In genomic region chr20:20452254-20452676, GRCh38 we compare ENCODE assay signal across 8 cellular contexts.
DNase-seq lines count a peak whose midpoint lies in the region; ATAC-seq and TF ChIP-seq lines count a peak whose summit lies in the region.

No MANE protein-coding gene starts in this region.

- 26% methylated on average over 14 of the region's 19 CpGs for WGBS in right lobe of liver (ENCODE audit: insufficient coverage, low coverage, low lambda C conversion rate, missing lambda C conversion rate)

- no peak for TF ChIP-seq POLR2A in right lobe of liver (IDR thresholded peaks at IDR 0.05)

- no peaks in the 10 kb centered on the region for H3K9me3 ChIP-seq in colonic mucosa
- H3K9me3 ChIP-seq in right lobe of liver = no peaks in the 10 kb centered on the region

- peak; percentile 83 for ATAC-seq in GM21576 (IDR thresholded peaks at IDR 0.05; ENCODE audit: unreplicated experiment)
- peak; percentile 59 to 76 (median 67) for ATAC-seq in right lobe of liver

- DNase-seq in ELF-1 (ENCODE audit: low read depth, low spot score) = peak; percentile 75
- peak; percentile 91 for DNase-seq in M059J (ENCODE audit: low read depth)
- DNase-seq in activated CD4-positive, CD25-positive, alpha-beta regulatory T cell treated with anti-CD3 and anti-CD28 coated beads, Interleukin-2, amount 50 U/mL, for 72 hours = peak; percentile 54
- DNase-seq in colonic mucosa = peak; percentile 26
- peak in 1 of 3 donors; percentile 43 for DNase-seq in right lobe of liver
- peak; percentile 7 for DNase-seq in stimulated activated CD8-positive, alpha-beta memory T cell treated with anti-CD3 and anti-CD28 coated beads, Interleukin-15, amount 100 ng/mL, for 24 hours (ENCODE audit: low read depth)
- no peak for DNase-seq in HuH-7.5 (ENCODE audit: low spot score)

- H3K4me3 ChIP-seq in colonic mucosa = no peak overlapping the region
- H3K4me3 ChIP-seq in right lobe of liver = no peak overlapping the region

- no peaks in the 10 kb centered on the region for H3K4me1 ChIP-seq in colonic mucosa
- peaks cover 0 to 5% (median 0%) of the 10 kb centered on the region in 4 donors for H3K4me1 ChIP-seq in right lobe of liver

- H3K36me3 ChIP-seq in colonic mucosa (no peaks in the 10 kb centered on the region), right lobe of liver (peaks cover 0 to 7% (median 0%) of the 10 kb centered on the region in 4 donors)

- no peak for TF ChIP-seq CTCF in colonic mucosa (IDR thresholded peaks at IDR 0.05)
- no peak for TF ChIP-seq CTCF in right lobe of liver (IDR thresholded peaks at IDR 0.05)

- intact Hi-C loops in colonic mucosa (cut with DNase I) = no loop called here
- intact Hi-C loops in right lobe of liver (cut with DNase I) = no loop called here

- H3K27me3 ChIP-seq in colonic mucosa (no peaks in the 10 kb centered on the region), right lobe of liver (no peaks in the 10 kb centered on the region)

- H3K9ac ChIP-seq in colonic mucosa (ENCODE audit: low read depth in 2 of 2, low read length in 2 of 2) = no peak overlapping the region

- H3K27ac ChIP-seq in colonic mucosa (no peak overlapping the region), right lobe of liver (no peak overlapping the region)
